In the genomic region with DNA sequence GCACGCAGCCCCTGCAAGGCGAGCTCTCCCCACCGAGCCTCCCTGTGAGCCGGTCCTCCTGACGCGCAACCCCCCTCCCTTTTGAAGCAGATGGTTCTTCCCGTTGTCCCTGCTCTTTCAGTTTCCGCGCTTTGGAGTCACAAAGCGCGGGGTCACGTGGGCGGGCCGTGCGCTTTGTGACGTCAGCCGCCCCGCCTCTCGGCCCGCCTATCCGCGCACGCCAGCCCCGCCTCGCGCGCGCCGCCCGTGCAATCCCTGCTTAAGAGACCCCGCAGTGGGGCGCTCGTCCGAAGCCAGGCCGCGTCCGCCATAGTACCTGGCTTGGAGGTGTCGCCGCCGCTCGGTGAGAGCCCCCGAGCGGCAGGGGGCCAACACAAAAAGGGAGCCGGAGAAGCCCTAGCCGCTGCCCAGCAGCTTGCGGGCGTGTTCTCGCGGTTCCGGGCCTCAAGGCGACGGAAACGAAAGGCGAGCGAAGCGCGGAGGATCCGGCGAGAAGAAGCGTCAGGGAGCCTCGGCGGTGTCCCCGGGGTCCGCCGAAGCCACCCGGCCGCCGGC, we compare ENCODE assay signal across 1 cellular context.
TF ChIP-seq lines count a peak whose summit lies in the region.

A gene with protein sequence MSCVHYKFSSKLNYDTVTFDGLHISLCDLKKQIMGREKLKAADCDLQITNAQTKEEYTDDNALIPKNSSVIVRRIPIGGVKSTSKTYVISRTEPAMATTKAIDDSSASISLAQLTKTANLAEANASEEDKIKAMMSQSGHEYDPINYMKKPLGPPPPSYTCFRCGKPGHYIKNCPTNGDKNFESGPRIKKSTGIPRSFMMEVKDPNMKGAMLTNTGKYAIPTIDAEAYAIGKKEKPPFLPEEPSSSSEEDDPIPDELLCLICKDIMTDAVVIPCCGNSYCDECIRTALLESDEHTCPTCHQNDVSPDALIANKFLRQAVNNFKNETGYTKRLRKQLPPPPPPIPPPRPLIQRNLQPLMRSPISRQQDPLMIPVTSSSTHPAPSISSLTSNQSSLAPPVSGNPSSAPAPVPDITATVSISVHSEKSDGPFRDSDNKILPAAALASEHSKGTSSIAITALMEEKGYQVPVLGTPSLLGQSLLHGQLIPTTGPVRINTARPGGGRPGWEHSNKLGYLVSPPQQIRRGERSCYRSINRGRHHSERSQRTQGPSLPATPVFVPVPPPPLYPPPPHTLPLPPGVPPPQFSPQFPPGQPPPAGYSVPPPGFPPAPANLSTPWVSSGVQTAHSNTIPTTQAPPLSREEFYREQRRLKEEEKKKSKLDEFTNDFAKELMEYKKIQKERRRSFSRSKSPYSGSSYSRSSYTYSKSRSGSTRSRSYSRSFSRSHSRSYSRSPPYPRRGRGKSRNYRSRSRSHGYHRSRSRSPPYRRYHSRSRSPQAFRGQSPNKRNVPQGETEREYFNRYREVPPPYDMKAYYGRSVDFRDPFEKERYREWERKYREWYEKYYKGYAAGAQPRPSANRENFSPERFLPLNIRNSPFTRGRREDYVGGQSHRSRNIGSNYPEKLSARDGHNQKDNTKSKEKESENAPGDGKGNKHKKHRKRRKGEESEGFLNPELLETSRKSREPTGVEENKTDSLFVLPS (N-terminal part only) (plus strand): TSS at position 272 of the 555 bp plus-strand sequence. CDS start 1,061 bp downstream, outside the sequence.

TF ChIP-seq in HepG2, 621 proteins besides CTCF, POLR2A, EP300 and RAD21 (continued from another document and continues in another):
- TF ChIP-seq, protein P1, sequence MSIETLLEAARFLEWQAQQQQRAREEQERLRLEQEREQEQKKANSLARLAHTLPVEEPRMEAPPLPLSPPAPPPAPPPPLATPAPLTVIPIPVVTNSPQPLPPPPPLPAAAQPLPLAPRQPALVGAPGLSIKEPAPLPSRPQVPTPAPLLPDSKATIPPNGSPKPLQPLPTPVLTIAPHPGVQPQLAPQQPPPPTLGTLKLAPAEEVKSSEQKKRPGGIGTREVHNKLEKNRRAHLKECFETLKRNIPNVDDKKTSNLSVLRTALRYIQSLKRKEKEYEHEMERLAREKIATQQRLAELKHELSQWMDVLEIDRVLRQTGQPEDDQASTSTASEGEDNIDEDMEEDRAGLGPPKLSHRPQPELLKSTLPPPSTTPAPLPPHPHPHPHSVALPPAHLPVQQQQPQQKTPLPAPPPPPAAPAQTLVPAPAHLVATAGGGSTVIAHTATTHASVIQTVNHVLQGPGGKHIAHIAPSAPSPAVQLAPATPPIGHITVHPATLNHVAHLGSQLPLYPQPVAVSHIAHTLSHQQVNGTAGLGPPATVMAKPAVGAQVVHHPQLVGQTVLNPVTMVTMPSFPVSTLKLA (IDR thresholded peaks at IDR 0.05), result peak; percentile 85
- TF ChIP-seq KDM4B (CRISPR knock-in tag; IDR thresholded peaks at IDR 0.05) (peak; percentile 93), NKX3-1 (CRISPR knock-in tag; IDR thresholded peaks at IDR 0.05) (no peak), ZNF224 (CRISPR knock-in tag; IDR thresholded peaks at IDR 0.05) (peak; percentile 78; the same call in 1 of the 2 replicates), ZSCAN29 (CRISPR knock-in tag; conservative IDR thresholded peaks at IDR 0.05) (no peak; the same call in 1 of the 2 replicates), JARID2 (CRISPR knock-in tag; IDR thresholded peaks at IDR 0.05; ENCODE audit: insufficient replicate concordance) (no peak), ZNF296 (CRISPR knock-in tag; conservative IDR thresholded peaks at IDR 0.05) (no peak), SNAI1 (CRISPR knock-in tag; IDR thresholded peaks at IDR 0.05; ENCODE audit: borderline replicate concordance) (peak; percentile 41; the same call in 1 of the 2 replicates), SRSF1 (optimal IDR thresholded peaks at IDR 0.05; ENCODE audit: low read depth, low read length) (peak; percentile 91), ZNF33A (CRISPR knock-in tag; IDR thresholded peaks at IDR 0.05; ENCODE audit: borderline replicate concordance) (peak; percentile 72; the same call in 1 of the 2 replicates), XRCC5 (optimal IDR thresholded peaks at IDR 0.05; ENCODE audit: low read length) (peak; percentile 97), ZNF430 (CRISPR knock-in tag; IDR thresholded peaks at IDR 0.05) (peak; percentile 84), NR2F6 (IDR thresholded peaks at IDR 0.05) (no peak), NR2F6 (CRISPR knock-in tag; IDR thresholded peaks at IDR 0.05) (peak; percentile 60; the same call in 1 of the 2 replicates), ZNF552 (CRISPR knock-in tag; IDR thresholded peaks at IDR 0.05; ENCODE audit: borderline replicate concordance) (peak; percentile 91), ZNF17 (CRISPR knock-in tag; IDR thresholded peaks at IDR 0.05) (0 out of 2 replicates have a peak, but pooled peaks have one; percentile 83), KMT2A (CRISPR knock-in tag; IDR thresholded peaks at IDR 0.05) (peak; percentile 98), GABPB1 (CRISPR knock-in tag; IDR thresholded peaks at IDR 0.05) (peak; percentile 87), GPN1 (CRISPR knock-in tag; IDR thresholded peaks at IDR 0.05; ENCODE audit: borderline replicate concordance) (0 out of 2 replicates have a peak, but pooled peaks have one; percentile 91), ZNF225 (CRISPR knock-in tag; IDR thresholded peaks at IDR 0.05) (no peak; the same call in 1 of the 2 replicates), MED13 (CRISPR knock-in tag; IDR thresholded peaks at IDR 0.05) (peak; percentile 68), ZNF354B (CRISPR knock-in tag; IDR thresholded peaks at IDR 0.05) (no peak), SIX1 (CRISPR knock-in tag; IDR thresholded peaks at IDR 0.05; ENCODE audit: borderline replicate concordance) (peak; percentile 67), MLLT10 (CRISPR knock-in tag; IDR thresholded peaks at IDR 0.05) (no peak), PHF21A (CRISPR knock-in tag; IDR thresholded peaks at IDR 0.05) (peak; percentile 46), HNRNPLL (IDR thresholded peaks at IDR 0.05; ENCODE audit: low read depth, low read length, poor library complexity, severe bottlenecking) (peak; percentile 77), ZNF562 (CRISPR knock-in tag; IDR thresholded peaks at IDR 0.05; ENCODE audit: borderline replicate concordance) (no peak), SKI (IDR thresholded peaks at IDR 0.05; ENCODE audit: partially characterized antibody) (no peak), ZNF230 (CRISPR knock-in tag; IDR thresholded peaks at IDR 0.05) (peak; percentile 54; the same call in 1 of the 2 replicates)
- TF ChIP-seq, protein P2, sequence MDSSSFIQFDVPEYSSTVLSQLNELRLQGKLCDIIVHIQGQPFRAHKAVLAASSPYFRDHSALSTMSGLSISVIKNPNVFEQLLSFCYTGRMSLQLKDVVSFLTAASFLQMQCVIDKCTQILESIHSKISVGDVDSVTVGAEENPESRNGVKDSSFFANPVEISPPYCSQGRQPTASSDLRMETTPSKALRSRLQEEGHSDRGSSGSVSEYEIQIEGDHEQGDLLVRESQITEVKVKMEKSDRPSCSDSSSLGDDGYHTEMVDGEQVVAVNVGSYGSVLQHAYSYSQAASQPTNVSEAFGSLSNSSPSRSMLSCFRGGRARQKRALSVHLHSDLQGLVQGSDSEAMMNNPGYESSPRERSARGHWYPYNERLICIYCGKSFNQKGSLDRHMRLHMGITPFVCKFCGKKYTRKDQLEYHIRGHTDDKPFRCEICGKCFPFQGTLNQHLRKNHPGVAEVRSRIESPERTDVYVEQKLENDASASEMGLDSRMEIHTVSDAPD (CRISPR knock-in tag; IDR thresholded peaks at IDR 0.05), result no peak
- TF ChIP-seq, protein P3, sequence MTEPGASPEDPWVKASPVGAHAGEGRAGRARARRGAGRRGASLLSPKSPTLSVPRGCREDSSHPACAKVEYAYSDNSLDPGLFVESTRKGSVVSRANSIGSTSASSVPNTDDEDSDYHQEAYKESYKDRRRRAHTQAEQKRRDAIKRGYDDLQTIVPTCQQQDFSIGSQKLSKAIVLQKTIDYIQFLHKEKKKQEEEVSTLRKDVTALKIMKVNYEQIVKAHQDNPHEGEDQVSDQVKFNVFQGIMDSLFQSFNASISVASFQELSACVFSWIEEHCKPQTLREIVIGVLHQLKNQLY (CRISPR knock-in tag; IDR thresholded peaks at IDR 0.05), result peak; percentile 96
- TF ChIP-seq, protein P4, sequence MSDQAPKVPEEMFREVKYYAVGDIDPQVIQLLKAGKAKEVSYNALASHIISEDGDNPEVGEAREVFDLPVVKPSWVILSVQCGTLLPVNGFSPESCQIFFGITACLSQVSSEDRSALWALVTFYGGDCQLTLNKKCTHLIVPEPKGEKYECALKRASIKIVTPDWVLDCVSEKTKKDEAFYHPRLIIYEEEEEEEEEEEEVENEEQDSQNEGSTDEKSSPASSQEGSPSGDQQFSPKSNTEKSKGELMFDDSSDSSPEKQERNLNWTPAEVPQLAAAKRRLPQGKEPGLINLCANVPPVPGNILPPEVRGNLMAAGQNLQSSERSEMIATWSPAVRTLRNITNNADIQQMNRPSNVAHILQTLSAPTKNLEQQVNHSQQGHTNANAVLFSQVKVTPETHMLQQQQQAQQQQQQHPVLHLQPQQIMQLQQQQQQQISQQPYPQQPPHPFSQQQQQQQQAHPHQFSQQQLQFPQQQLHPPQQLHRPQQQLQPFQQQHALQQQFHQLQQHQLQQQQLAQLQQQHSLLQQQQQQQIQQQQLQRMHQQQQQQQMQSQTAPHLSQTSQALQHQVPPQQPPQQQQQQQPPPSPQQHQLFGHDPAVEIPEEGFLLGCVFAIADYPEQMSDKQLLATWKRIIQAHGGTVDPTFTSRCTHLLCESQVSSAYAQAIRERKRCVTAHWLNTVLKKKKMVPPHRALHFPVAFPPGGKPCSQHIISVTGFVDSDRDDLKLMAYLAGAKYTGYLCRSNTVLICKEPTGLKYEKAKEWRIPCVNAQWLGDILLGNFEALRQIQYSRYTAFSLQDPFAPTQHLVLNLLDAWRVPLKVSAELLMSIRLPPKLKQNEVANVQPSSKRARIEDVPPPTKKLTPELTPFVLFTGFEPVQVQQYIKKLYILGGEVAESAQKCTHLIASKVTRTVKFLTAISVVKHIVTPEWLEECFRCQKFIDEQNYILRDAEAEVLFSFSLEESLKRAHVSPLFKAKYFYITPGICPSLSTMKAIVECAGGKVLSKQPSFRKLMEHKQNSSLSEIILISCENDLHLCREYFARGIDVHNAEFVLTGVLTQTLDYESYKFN (CRISPR knock-in tag; conservative IDR thresholded peaks at IDR 0.05), result peak; percentile 55; the same call in 1 of the 2 replicates
- TF ChIP-seq, protein P5, sequence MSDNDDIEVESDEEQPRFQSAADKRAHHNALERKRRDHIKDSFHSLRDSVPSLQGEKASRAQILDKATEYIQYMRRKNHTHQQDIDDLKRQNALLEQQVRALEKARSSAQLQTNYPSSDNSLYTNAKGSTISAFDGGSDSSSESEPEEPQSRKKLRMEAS (IDR thresholded peaks at IDR 0.05), result peak; percentile 91
- TF ChIP-seq, protein P6, sequence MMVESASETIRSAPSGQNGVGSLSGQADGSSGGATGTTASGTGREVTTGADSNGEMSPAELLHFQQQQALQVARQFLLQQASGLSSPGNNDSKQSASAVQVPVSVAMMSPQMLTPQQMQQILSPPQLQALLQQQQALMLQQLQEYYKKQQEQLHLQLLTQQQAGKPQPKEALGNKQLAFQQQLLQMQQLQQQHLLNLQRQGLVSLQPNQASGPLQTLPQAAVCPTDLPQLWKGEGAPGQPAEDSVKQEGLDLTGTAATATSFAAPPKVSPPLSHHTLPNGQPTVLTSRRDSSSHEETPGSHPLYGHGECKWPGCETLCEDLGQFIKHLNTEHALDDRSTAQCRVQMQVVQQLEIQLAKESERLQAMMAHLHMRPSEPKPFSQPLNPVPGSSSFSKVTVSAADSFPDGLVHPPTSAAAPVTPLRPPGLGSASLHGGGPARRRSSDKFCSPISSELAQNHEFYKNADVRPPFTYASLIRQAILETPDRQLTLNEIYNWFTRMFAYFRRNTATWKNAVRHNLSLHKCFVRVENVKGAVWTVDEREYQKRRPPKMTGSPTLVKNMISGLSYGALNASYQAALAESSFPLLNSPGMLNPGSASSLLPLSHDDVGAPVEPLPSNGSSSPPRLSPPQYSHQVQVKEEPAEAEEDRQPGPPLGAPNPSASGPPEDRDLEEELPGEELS (CRISPR knock-in tag; IDR thresholded peaks at IDR 0.05), result no peak; the same call in 1 of the 2 replicates
- TF ChIP-seq, protein P7, sequence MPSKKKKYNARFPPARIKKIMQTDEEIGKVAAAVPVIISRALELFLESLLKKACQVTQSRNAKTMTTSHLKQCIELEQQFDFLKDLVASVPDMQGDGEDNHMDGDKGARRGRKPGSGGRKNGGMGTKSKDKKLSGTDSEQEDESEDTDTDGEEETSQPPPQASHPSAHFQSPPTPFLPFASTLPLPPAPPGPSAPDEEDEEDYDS (CRISPR knock-in tag; IDR thresholded peaks at IDR 0.05), result peak; percentile 97
- TF ChIP-seq, protein P8, sequence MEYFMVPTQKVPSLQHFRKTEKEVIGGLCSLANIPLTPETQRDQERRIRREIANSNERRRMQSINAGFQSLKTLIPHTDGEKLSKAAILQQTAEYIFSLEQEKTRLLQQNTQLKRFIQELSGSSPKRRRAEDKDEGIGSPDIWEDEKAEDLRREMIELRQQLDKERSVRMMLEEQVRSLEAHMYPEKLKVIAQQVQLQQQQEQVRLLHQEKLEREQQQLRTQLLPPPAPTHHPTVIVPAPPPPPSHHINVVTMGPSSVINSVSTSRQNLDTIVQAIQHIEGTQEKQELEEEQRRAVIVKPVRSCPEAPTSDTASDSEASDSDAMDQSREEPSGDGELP (IDR thresholded peaks at IDR 0.05; ENCODE audit: borderline replicate concordance, low read depth), result no peak; the same call in 1 of the 2 replicates
- TF ChIP-seq, protein P9, sequence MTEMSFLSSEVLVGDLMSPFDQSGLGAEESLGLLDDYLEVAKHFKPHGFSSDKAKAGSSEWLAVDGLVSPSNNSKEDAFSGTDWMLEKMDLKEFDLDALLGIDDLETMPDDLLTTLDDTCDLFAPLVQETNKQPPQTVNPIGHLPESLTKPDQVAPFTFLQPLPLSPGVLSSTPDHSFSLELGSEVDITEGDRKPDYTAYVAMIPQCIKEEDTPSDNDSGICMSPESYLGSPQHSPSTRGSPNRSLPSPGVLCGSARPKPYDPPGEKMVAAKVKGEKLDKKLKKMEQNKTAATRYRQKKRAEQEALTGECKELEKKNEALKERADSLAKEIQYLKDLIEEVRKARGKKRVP (CRISPR knock-in tag; IDR thresholded peaks at IDR 0.05), result peak in 1 of 2 experiments; percentile 50; a peak in 1 of 4 replicates
- TF ChIP-seq, protein P10, sequence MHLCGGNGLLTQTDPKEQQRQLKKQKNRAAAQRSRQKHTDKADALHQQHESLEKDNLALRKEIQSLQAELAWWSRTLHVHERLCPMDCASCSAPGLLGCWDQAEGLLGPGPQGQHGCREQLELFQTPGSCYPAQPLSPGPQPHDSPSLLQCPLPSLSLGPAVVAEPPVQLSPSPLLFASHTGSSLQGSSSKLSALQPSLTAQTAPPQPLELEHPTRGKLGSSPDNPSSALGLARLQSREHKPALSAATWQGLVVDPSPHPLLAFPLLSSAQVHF (CRISPR knock-in tag; IDR thresholded peaks at IDR 0.05), result no peak
- TF ChIP-seq, protein P11, sequence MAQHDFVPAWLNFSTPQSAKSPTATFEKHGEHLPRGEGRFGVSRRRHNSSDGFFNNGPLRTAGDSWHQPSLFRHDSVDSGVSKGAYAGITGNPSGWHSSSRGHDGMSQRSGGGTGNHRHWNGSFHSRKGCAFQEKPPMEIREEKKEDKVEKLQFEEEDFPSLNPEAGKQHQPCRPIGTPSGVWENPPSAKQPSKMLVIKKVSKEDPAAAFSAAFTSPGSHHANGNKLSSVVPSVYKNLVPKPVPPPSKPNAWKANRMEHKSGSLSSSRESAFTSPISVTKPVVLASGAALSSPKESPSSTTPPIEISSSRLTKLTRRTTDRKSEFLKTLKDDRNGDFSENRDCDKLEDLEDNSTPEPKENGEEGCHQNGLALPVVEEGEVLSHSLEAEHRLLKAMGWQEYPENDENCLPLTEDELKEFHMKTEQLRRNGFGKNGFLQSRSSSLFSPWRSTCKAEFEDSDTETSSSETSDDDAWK (CRISPR knock-in tag; IDR thresholded peaks at IDR 0.05), result no peak
